1 cellular context compared by ENCODE assay signal in genomic region chr2:172102858-172103359, GRCh38.
TF ChIP-seq lines count a peak whose summit lies in the region.

TSS of gene DLX2 (minus strand) at chr2:172102900. CDS start at chr2:172102538, 362 bp downstream.

TF ChIP-seq in HepG2, 621 proteins besides CTCF, POLR2A, EP300 and RAD21 (continued from another document and continues in another):
- peak; percentile 54; the same call in 1 of the 2 replicates for TF ChIP-seq PRDM10 (CRISPR knock-in tag; IDR thresholded peaks at IDR 0.05; ENCODE audit: low read depth)
- TF ChIP-seq SOX6 (IDR thresholded peaks at IDR 0.05) = no peak
- peak; percentile 61 for TF ChIP-seq SOX6 (CRISPR knock-in tag; IDR thresholded peaks at IDR 0.05)
- no peak for TF ChIP-seq PHB2 (IDR thresholded peaks at IDR 0.05; ENCODE audit: partially characterized antibody)
- TF ChIP-seq ZNF644 (CRISPR knock-in tag; IDR thresholded peaks at IDR 0.05; ENCODE audit: low read depth) = peak; percentile 29; the same call in 1 of the 2 replicates
- TF ChIP-seq CBFB (CRISPR knock-in tag; IDR thresholded peaks at IDR 0.05) = peak; percentile 83; the same call in 1 of the 2 replicates
- peak; percentile 87; the same call in 1 of the 2 replicates for TF ChIP-seq ZNF329 (CRISPR knock-in tag; IDR thresholded peaks at IDR 0.05; ENCODE audit: low read depth)
- TF ChIP-seq NKX3-1 (CRISPR knock-in tag; IDR thresholded peaks at IDR 0.05) = peak; percentile 99
- TF ChIP-seq ASH2L (IDR thresholded peaks at IDR 0.05; ENCODE audit: insufficient read length, low read depth, low read length) = peak; percentile 40
- TF ChIP-seq ZBTB10 (CRISPR knock-in tag; IDR thresholded peaks at IDR 0.05; ENCODE audit: borderline replicate concordance) = peak; percentile 91; the same call in 1 of the 2 replicates
- no peak; the same call in 1 of the 2 replicates for TF ChIP-seq ZIK1 (CRISPR knock-in tag; IDR thresholded peaks at IDR 0.05; ENCODE audit: borderline replicate concordance, low read depth)
- TF ChIP-seq PAXIP1 (CRISPR knock-in tag; conservative IDR thresholded peaks at IDR 0.05) = no peak
- peak; percentile 59 for TF ChIP-seq PHF20 (CRISPR knock-in tag; IDR thresholded peaks at IDR 0.05)
- no peak for TF ChIP-seq ATF6 (CRISPR knock-in tag; conservative IDR thresholded peaks at IDR 0.05)
- TF ChIP-seq ELF3 (CRISPR knock-in tag; IDR thresholded peaks at IDR 0.05) = peak; percentile 44; the same call in 1 of the 2 replicates
- peak; percentile 90 for TF ChIP-seq ZBTB7A (CRISPR knock-in tag; IDR thresholded peaks at IDR 0.05)
- TF ChIP-seq ADNP (CRISPR knock-in tag; IDR thresholded peaks at IDR 0.05) = no peak
- peak; percentile 95 for TF ChIP-seq ZBTB7B (CRISPR knock-in tag; IDR thresholded peaks at IDR 0.05)
- peak; percentile 40; the same call in 1 of the 2 replicates for TF ChIP-seq POLR2AphosphoS5 (IDR thresholded peaks at IDR 0.05; ENCODE audit: low read depth, low read length)
- peak; percentile 86 for TF ChIP-seq DR1 (CRISPR knock-in tag; IDR thresholded peaks at IDR 0.05)
- TF ChIP-seq E2F1 (CRISPR knock-in tag; IDR thresholded peaks at IDR 0.05) = peak; percentile 82
- TF ChIP-seq ATF4 (CRISPR knock-in tag; IDR thresholded peaks at IDR 0.05) = peak in 1 of 2 experiments; percentile 62; a peak in 1 of 4 replicates
- TF ChIP-seq RBFOX2 (IDR thresholded peaks at IDR 0.05; ENCODE audit: low read depth, low read length) = peak; percentile 63
- TF ChIP-seq ZFYVE20 (CRISPR knock-in tag; IDR thresholded peaks at IDR 0.05; ENCODE audit: borderline replicate concordance, low read depth) = 0 out of 2 replicates have a peak, but pooled peaks have one; percentile 57
- TF ChIP-seq ZNF891 (CRISPR knock-in tag; IDR thresholded peaks at IDR 0.05) = peak; percentile 84; the same call in 1 of the 2 replicates
- TF ChIP-seq ZNF710 (CRISPR knock-in tag; IDR thresholded peaks at IDR 0.05; ENCODE audit: borderline replicate concordance) = peak; percentile 76
- TF ChIP-seq ZNF44 (CRISPR knock-in tag; IDR thresholded peaks at IDR 0.05) = no peak
- TF ChIP-seq NFYC (CRISPR knock-in tag; IDR thresholded peaks at IDR 0.05) = peak; percentile 88
- TF ChIP-seq MTA1 (CRISPR knock-in tag; IDR thresholded peaks at IDR 0.05; ENCODE audit: borderline replicate concordance) = no peak
- no peak for TF ChIP-seq ZNF335 (CRISPR knock-in tag; IDR thresholded peaks at IDR 0.05)
- TF ChIP-seq ZSCAN9 (CRISPR knock-in tag; IDR thresholded peaks at IDR 0.05; ENCODE audit: borderline replicate concordance) = peak; percentile 99
- TF ChIP-seq KLF13 (CRISPR knock-in tag; IDR thresholded peaks at IDR 0.05) = 0 out of 2 replicates have a peak, but pooled peaks have one; percentile 34
- 0 out of 2 replicates have a peak, but pooled peaks have one; percentile 22 for TF ChIP-seq SNAPC2 (CRISPR knock-in tag; IDR thresholded peaks at IDR 0.05)
- TF ChIP-seq NAIF1 (CRISPR knock-in tag; IDR thresholded peaks at IDR 0.05; ENCODE audit: borderline replicate concordance) = peak; percentile 80; the same call in 1 of the 2 replicates
- peak; percentile 90 for TF ChIP-seq MYPOP (CRISPR knock-in tag; IDR thresholded peaks at IDR 0.05)
- peak; percentile 82; the same call in 1 of the 2 replicates for TF ChIP-seq SNAI1 (CRISPR knock-in tag; IDR thresholded peaks at IDR 0.05; ENCODE audit: borderline replicate concordance)
- TF ChIP-seq ZNF781 (CRISPR knock-in tag; IDR thresholded peaks at IDR 0.05; ENCODE audit: borderline replicate concordance, not compliant biosample characterization) = peak; percentile 78
- TF ChIP-seq ZBTB33 (CRISPR knock-in tag; IDR thresholded peaks at IDR 0.05) = peak; percentile 41; the same call in 1 of the 2 replicates
- peak; percentile 38; the same call in 1 of the 2 replicates for TF ChIP-seq ETV5 (CRISPR knock-in tag; IDR thresholded peaks at IDR 0.05; ENCODE audit: borderline replicate concordance)
- peak; percentile 77; the same call in 1 of the 2 replicates for TF ChIP-seq ZNF614 (CRISPR knock-in tag; IDR thresholded peaks at IDR 0.05; ENCODE audit: borderline replicate concordance)
- TF ChIP-seq NFIB (CRISPR knock-in tag; IDR thresholded peaks at IDR 0.05; ENCODE audit: borderline replicate concordance) = no peak
- no peak for TF ChIP-seq CEBPB (IDR thresholded peaks at IDR 0.05; ENCODE audit: borderline replicate concordance, low read depth, low read length)
